Comparison of ENCODE assay signal across 23 cellular contexts in the genomic region with DNA sequence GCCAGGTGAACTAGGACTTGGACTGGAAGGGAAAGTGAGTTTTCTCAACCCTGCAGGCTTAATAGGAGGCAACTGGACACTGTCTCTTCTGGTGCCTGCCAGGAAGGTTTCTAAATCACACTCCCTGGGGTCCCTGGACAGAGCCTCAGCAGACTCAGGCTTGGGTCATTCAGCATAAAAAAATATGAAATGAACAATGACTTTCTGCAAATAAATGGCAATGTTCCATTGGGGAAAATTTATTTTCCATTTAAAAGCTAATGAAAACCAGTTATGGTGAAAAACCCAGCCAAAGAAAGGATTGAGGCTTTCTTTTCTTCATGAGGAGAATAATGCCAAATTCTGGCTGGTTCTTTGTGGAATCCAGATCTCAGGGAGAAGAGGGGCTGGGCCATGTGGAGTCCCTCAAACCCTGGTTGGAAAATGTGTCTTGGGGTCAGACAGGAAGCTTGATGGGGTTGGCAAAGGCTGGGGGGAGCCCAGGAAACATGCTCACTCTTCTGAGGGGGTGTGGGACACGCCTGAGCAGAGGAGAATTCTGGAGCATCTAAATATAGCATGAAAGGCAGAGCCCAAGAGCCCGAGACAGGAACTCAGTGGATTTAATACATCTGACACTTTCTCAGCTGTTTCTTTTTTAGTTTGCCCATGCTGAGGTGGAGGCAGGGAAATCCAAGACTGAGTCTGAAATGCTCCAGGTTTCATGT.
DNase-seq lines count a peak whose midpoint lies in the region; ATAC-seq, FAIRE-seq and TF ChIP-seq lines count a peak whose summit lies in the region.
"Had no signal": no experiment of that assay in that cellular context is flagged by ENCODE, and none has a peak within 500 bp of the region (broad histone marks: within the 10 kb centered on the region; RNA-seq: fewer than 3 reads in every experiment).

No MANE protein-coding gene starts in this region.

- TF ChIP-seq CTCF in right atrium auricular region (IDR thresholded peaks at IDR 0.05) (no peak), sigmoid colon (IDR thresholded peaks at IDR 0.05) (no peak)

- no peak for TF ChIP-seq POLR2A in sigmoid colon (IDR thresholded peaks at IDR 0.05)

- H3K4me3 ChIP-seq in right atrium auricular region (no peak overlapping the region), sigmoid colon (no peak overlapping the region), aorta (ENCODE audit: low read length in 2 of 2) (no peak overlapping the region)
- H3K4me3 ChIP-seq: cardiac muscle cell, coronary artery, thyroid gland had no signal

- H3K9me3 ChIP-seq in right atrium auricular region = no peaks in the 10 kb centered on the region
- no peaks in the 10 kb centered on the region for H3K9me3 ChIP-seq in sigmoid colon
- no peaks in the 10 kb centered on the region for H3K9me3 ChIP-seq in aorta (ENCODE audit: control insufficient read depth, low read length)
- H3K9me3 ChIP-seq: thyroid gland had no signal

- DNase-seq in Right ventricle myocardium superior (peak; percentile 51), right atrium auricular region (ENCODE audit: low spot score) (no peak), left ventricle myocardium superior (no peak), sigmoid colon (peak; percentile 84), aorta (no peak), RCC 7860 (ENCODE audit: low spot score) (no peak), COLO829 (ENCODE audit: low spot score) (no peak)
- DNase-seq: activated CD4-positive, alpha-beta T cell treated with anti-CD3 and anti-CD28 coated beads, Interleukin-2, amount 50 U/mL, for 48 hours; activated naive CD4-positive, alpha-beta T cell treated with anti-CD3 and anti-CD28 coated beads, Interleukin-2, amount 10 ng/mL, durations not matched to agents 7 days and 5 days; amygdala; CD8-positive, alpha-beta T cell; DMS153; effector memory CD4-positive, alpha-beta T cell; hippocampal formation; NCI-H1694 treated with DMSO at 0.1 percent for 48 hours; NCI-H524 treated with DMSO at 0.1 percent for 48 hours; stimulated activated naive CD8-positive, alpha-beta T cell treated with anti-CD3 and anti-CD28 coated beads, Interleukin-15, Interleukin-2, amounts not matched to agents 100 U/mL and 50 U/mL, for 24 hours; thyroid gland had no signal

- peak; percentile 95 for ATAC-seq in Right ventricle myocardium superior (ENCODE audit: poor library complexity)
- peak; percentile 96 for ATAC-seq in left ventricle myocardium superior
- ATAC-seq in aorta (ENCODE audit: low FRiP score) = peak; percentile 90
- ATAC-seq in HG03520 (IDR thresholded peaks at IDR 0.05; ENCODE audit: unreplicated experiment) = no peak
- ATAC-seq: CD8-positive, alpha-beta T cell had no signal

- H3K4me1 ChIP-seq in right atrium auricular region (no peaks in the 10 kb centered on the region), sigmoid colon (peaks cover 0 to 34% (median 23%) of the 10 kb centered on the region in 4 donors), aorta (ENCODE audit: control insufficient read depth in 1 of 2, insufficient read depth in 2 of 2, low read length in 2 of 2) (peaks cover 0 to 3% of the 10 kb centered on the region in 2 donors)
- H3K4me1 ChIP-seq: thyroid gland had no signal

- H3K36me3 ChIP-seq in right atrium auricular region (no peaks in the 10 kb centered on the region), sigmoid colon (no peaks in the 10 kb centered on the region), aorta (ENCODE audit: control insufficient read depth in 1 of 2, insufficient read depth in 2 of 2, low read length in 1 of 2) (no peaks in the 10 kb centered on the region)
- H3K36me3 ChIP-seq: cardiac muscle cell, thyroid gland had no signal

- H3K27me3 ChIP-seq in right atrium auricular region = peaks cover 0 to 2% of the 10 kb centered on the region in 2 donors
- no peaks in the 10 kb centered on the region for H3K27me3 ChIP-seq in sigmoid colon
- no peaks in the 10 kb centered on the region for H3K27me3 ChIP-seq in aorta (ENCODE audit: control insufficient read depth in 1 of 2, insufficient read depth in 2 of 2, low read length in 1 of 2)
- H3K27me3 ChIP-seq: cardiac muscle cell, thyroid gland had no signal

- intact Hi-C loops in Right ventricle myocardium superior (cut with DNase I) (no loop called here), left ventricle myocardium superior (cut with micrococcal nuclease) (no loop called here), sigmoid colon (cut with DNase I) (loop anchor here (5.0 kb wide), 1 partner anchor 35 kb away; no protein-coding TSS in a partner anchor), aorta (cut with DNase I) (loop anchor here in 1 of 2 donors (5.0 kb wide), 1 partner anchor 35 kb away; no protein-coding TSS in a partner anchor)

- no peak for TF ChIP-seq EP300 in sigmoid colon (IDR thresholded peaks at IDR 0.05)

- H3K27ac ChIP-seq in right atrium auricular region (no peak overlapping the region), sigmoid colon (peak overlapping the region; percentile 50 to 66 (median 63)), aorta (ENCODE audit: low read depth in 1 of 2, low read length in 2 of 2) (no peak overlapping the region)
- H3K27ac ChIP-seq: cardiac muscle cell, foreskin keratinocyte had no signal

- WGBS in sigmoid colon, 2 donors = 45 to 75% methylated on average over 2 of the region's 2 CpGs
- WGBS in aorta, 2 donors = 10 to 19% methylated on average over 2 of the region's 2 CpGs

- no peak for FAIRE-seq in RCC 7860 (lab: Jason Lieb, UNC)
- FAIRE-seq: H1 had no signal

Comparison
In these comparisons a context has a peak if more than half of its experiments do, and no peak if none do; other contexts are left out.
1. DNase-seq: peak in Right ventricle myocardium superior (single experiment) and sigmoid colon (single experiment); none in right atrium auricular region (single experiment), left ventricle myocardium superior (single experiment), aorta (0 of 2), RCC 7860 (single experiment) and COLO829 (single experiment).
2. H3K27ac ChIP-seq: peak in sigmoid colon (4 of 4); none in right atrium auricular region (0 of 2) and aorta (0 of 2).